Comparison of ENCODE assay signal across 12 cellular contexts in the genomic region with DNA sequence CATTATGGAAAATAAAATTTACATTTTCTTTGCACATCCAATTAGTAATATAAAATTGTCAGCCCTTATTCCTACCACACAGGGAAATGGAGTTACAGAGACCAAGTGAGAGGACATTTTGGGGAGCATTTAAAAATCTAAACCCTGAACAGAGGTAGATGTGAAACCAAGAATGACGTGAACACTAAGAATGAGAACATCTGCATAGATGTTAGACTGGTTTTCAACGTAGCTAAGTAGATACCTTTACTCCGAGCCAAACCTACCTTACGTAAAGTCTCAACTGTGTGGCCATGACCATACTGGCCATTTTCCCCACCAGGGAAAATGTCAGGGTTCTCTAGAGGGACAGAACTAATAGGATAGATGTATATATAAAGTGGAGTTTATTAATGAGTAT.
"Had no signal": no experiment of that assay in that cellular context is flagged by ENCODE, and none has a peak within 500 bp of the region (broad histone marks: within the 10 kb centered on the region; RNA-seq: fewer than 3 reads in every experiment).

No MANE protein-coding gene starts in this region.

- H3K9ac ChIP-seq: KMS-11 had no signal

- H3K27ac ChIP-seq: KMS-11 had no signal

- H2AFZ ChIP-seq: GM23338 had no signal

- H3K9me3 Mint-ChIP-seq: HFFc6 had no signal

- H3K4me2 ChIP-seq: GM23338, KMS-11 had no signal

- H3K4me3 Mint-ChIP-seq: GM23338, H9, HFFc6, IgD-negative memory B cell had no signal

- H3K4me1 Mint-ChIP-seq: IgD-negative memory B cell had no signal

- H3K27ac Mint-ChIP-seq: GM23338, H9, HFFc6, IgD-negative memory B cell had no signal

- H3K4me3 ChIP-seq: GM23338 had no signal

- H3K36me3 Mint-ChIP-seq: IgD-negative memory B cell had no signal

- DNase-seq: H9, HFFc6, Karpas-422, KBM-7 had no signal

- FAIRE-seq: H1, H54, HepG2, HTR-8/SVneo had no signal

- ATAC-seq: GM23338, HCT116, HepG2 had no signal
